In the genomic region with DNA sequence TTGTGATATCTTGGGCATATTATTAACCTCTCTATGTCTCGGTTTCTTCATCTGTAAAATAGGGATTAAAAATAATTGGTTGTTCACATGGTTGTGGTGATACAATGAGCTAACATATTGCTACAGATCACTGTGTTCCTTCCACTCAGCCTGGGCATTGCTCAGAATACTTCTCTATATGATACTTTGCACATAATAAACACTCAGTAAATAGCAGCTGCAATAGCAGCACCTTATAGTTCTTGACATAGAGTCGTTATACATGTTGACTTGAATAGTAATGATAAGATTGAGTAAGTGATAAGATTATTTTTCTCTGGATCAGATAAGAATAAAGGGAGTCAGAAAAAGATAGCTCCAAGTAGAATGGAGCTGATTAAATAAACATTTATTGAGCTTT, we compare ENCODE assay signal across 36 cellular contexts. TPM values are rescaled to one million over a fixed set of nuclear protein-coding genes. Genes with fewer than 3 reads are reported as not detected.
"Had no signal": no experiment of that assay in that cellular context is flagged by ENCODE, and none has a peak within 500 bp of the region (broad histone marks: within the 10 kb centered on the region; RNA-seq: fewer than 3 reads in every experiment).

No MANE protein-coding gene starts in this region.

- H3K27ac Mint-ChIP-seq: activated B cell treated with CpG ODN at 0.5 μM for 24 hours; activated CD4-positive, alpha-beta memory T cell treated with anti-CD3 and anti-CD28 coated beads for 36 hours; activated CD4-positive, alpha-beta T cell treated with anti-CD3 and anti-CD28 coated beads, Interleukin-2, amount 10 ng/mL, durations not matched to agents 7 days and 5 days; activated CD8-positive, alpha-beta T cell treated with anti-CD3 and anti-CD28 coated beads for 36 hours; activated naive CD4-positive, alpha-beta T cell treated with anti-CD3 and anti-CD28 coated beads for 36 hours; activated naive CD4-positive, alpha-beta T cell treated with anti-CD3 and anti-CD28 coated beads, Interleukin-2, amount 50 U/mL, for 72 hours; activated naive CD8-positive, alpha-beta T cell treated with anti-CD3 and anti-CD28 coated beads for 36 hours; activated T-cell treated with anti-CD3 and anti-CD28 coated beads, Interleukin-2, amount 50 U/mL, for 72 hours; activated T-helper 1 cell treated with anti-CD3 and anti-CD28 coated beads, Interleukin-12 subunit alpha, Interleukin-12 subunit beta, Interleukin-2, Interleukin-4 antibody, amounts not matched to agents 30 ng/mL and 10 ng/mL and 1 ng/mL, durations not matched to agents 14 hours and 24 hours and 36 hours; activated T-helper 17 cell treated with anti-CD3 and anti-CD28 coated beads, Interleukin-2, amount 50 U/mL, for 72 hours; T-helper 1 cell treated with Interleukin-12 subunit alpha and Interleukin-12 subunit beta and Interleukin-4 antibody, amounts not matched to agents 30 μg/mL and 1 μg/mL, for 36 hours; T-helper 2 cell treated with Interferon-gamma antibody and Interleukin-4, amounts not matched to agents 5 μg/mL and 100 μg/mL, for 36 hours had no signal

- H3K4me3 Mint-ChIP-seq: activated B cell treated with CpG ODN at 0.5 μM for 24 hours; activated CD4-positive, alpha-beta memory T cell treated with anti-CD3 and anti-CD28 coated beads for 36 hours; activated CD4-positive, alpha-beta T cell treated with anti-CD3 and anti-CD28 coated beads, Interleukin-2, amount 10 ng/mL, durations not matched to agents 7 days and 5 days; activated CD8-positive, alpha-beta T cell treated with anti-CD3 and anti-CD28 coated beads for 36 hours; activated naive CD4-positive, alpha-beta T cell treated with anti-CD3 and anti-CD28 coated beads for 36 hours; activated naive CD8-positive, alpha-beta T cell treated with anti-CD3 and anti-CD28 coated beads for 36 hours; activated T-cell treated with anti-CD3 and anti-CD28 coated beads, Interleukin-2, amount 50 U/mL, for 4 hours; activated T-cell treated with anti-CD3 and anti-CD28 coated beads, Interleukin-2, amount 50 U/mL, for 72 hours; activated T-helper 1 cell treated with anti-CD3 and anti-CD28 coated beads, Interleukin-12 subunit alpha, Interleukin-12 subunit beta, Interleukin-2, Interleukin-4 antibody, amounts not matched to agents 30 ng/mL and 10 ng/mL and 1 ng/mL, durations not matched to agents 14 hours and 24 hours and 36 hours; activated T-helper 17 cell treated with anti-CD3 and anti-CD28 coated beads, Interleukin-2, amount 50 U/mL, for 72 hours; T-helper 1 cell treated with Interleukin-12 subunit alpha and Interleukin-12 subunit beta and Interleukin-4 antibody, amounts not matched to agents 30 μg/mL and 1 μg/mL, for 36 hours; T-helper 2 cell treated with Interferon-gamma antibody and Interleukin-4, amounts not matched to agents 5 μg/mL and 100 μg/mL, for 36 hours had no signal

- DNase-seq: activated B cell treated with CpG ODN at 0.5 μM for 24 hours; activated CD4-positive, alpha-beta memory T cell treated with anti-CD3 and anti-CD28 coated beads for 36 hours; activated CD4-positive, alpha-beta T cell treated with anti-CD3 and anti-CD28 coated beads for 4 hours; activated CD4-positive, alpha-beta T cell treated with anti-CD3 and anti-CD28 coated beads, Interleukin-2, amount 10 ng/mL, durations not matched to agents 7 days and 5 days; activated CD4-positive, CD25-positive, alpha-beta regulatory T cell treated with anti-CD3 and anti-CD28 coated beads, Interleukin-2, amount 50 U/mL, for 72 hours; activated CD8-positive, alpha-beta memory T cell treated with anti-CD3 and anti-CD28 coated beads, Interleukin-2, amount 50 U/mL, for 4 hours; activated CD8-positive, alpha-beta T cell treated with anti-CD3 and anti-CD28 coated beads for 36 hours; activated effector memory CD4-positive, alpha-beta T cell treated with anti-CD3 and anti-CD28 coated beads, Interleukin-2, amount 50 U/mL, for 16 hours; activated gamma-delta T cell treated with Interleukin-2 at 50 U/mL for 16 hours; activated naive CD4-positive, alpha-beta T cell; activated naive CD4-positive, alpha-beta T cell treated with anti-CD3 and anti-CD28 coated beads for 36 hours; activated naive CD4-positive, alpha-beta T cell treated with anti-CD3 and anti-CD28 coated beads, Interleukin-2, amount 50 U/mL, for 16 hours; activated naive CD8-positive, alpha-beta T cell treated with anti-CD3 and anti-CD28 coated beads for 36 hours; activated T-cell treated with anti-CD3 and anti-CD28 coated beads for 4 hours; activated T-cell treated with anti-CD3 and anti-CD28 coated beads, Interleukin-2, amount 50 U/mL, for 1 hour; activated T-cell treated with anti-CD3 and anti-CD28 coated beads, Interleukin-2, amount 50 U/mL, for 4 hours; activated T-cell treated with anti-CD3 and anti-CD28 coated beads, Interleukin-2, amount 50 U/mL, for 72 hours; adrenal gland; amniotic stem cell; aorta; body of pancreas; brain microvascular endothelial cell; central memory CD4-positive, alpha-beta T cell; SW 1271; T-helper 1 cell; T-helper 2 cell; T-helper 9 cell had no signal

- H3K36me3 Mint-ChIP-seq: activated CD4-positive, alpha-beta memory T cell treated with anti-CD3 and anti-CD28 coated beads for 36 hours; activated naive CD4-positive, alpha-beta T cell treated with anti-CD3 and anti-CD28 coated beads, Interleukin-2, amount 50 U/mL, for 72 hours; activated naive CD8-positive, alpha-beta T cell treated with anti-CD3 and anti-CD28 coated beads for 36 hours had no signal

- H3K9me3 Mint-ChIP-seq: activated B cell treated with CpG ODN at 0.5 μM for 24 hours; activated CD4-positive, alpha-beta memory T cell treated with anti-CD3 and anti-CD28 coated beads for 36 hours; activated CD4-positive, alpha-beta T cell treated with anti-CD3 and anti-CD28 coated beads, Interleukin-2, amount 10 ng/mL, durations not matched to agents 7 days and 5 days; activated CD8-positive, alpha-beta T cell treated with anti-CD3 and anti-CD28 coated beads for 36 hours; activated naive CD4-positive, alpha-beta T cell treated with anti-CD3 and anti-CD28 coated beads for 36 hours; activated naive CD4-positive, alpha-beta T cell treated with anti-CD3 and anti-CD28 coated beads, Interleukin-2, amount 50 U/mL, for 72 hours; activated naive CD8-positive, alpha-beta T cell treated with anti-CD3 and anti-CD28 coated beads for 36 hours; activated T-cell treated with anti-CD3 and anti-CD28 coated beads, Interleukin-2, amount 50 U/mL, for 4 hours; activated T-cell treated with anti-CD3 and anti-CD28 coated beads, Interleukin-2, amount 50 U/mL, for 72 hours; activated T-helper 1 cell treated with anti-CD3 and anti-CD28 coated beads, Interleukin-12 subunit alpha, Interleukin-12 subunit beta, Interleukin-2, Interleukin-4 antibody, amounts not matched to agents 30 ng/mL and 10 ng/mL and 1 ng/mL, durations not matched to agents 14 hours and 24 hours and 36 hours; activated T-helper 17 cell treated with anti-CD3 and anti-CD28 coated beads, Interleukin-2, amount 50 U/mL, for 72 hours; T-helper 1 cell treated with Interleukin-12 subunit alpha and Interleukin-12 subunit beta and Interleukin-4 antibody, amounts not matched to agents 30 μg/mL and 1 μg/mL, for 36 hours; T-helper 2 cell treated with Interferon-gamma antibody and Interleukin-4, amounts not matched to agents 5 μg/mL and 100 μg/mL, for 36 hours had no signal

- H3K27me3 Mint-ChIP-seq: activated CD4-positive, alpha-beta memory T cell treated with anti-CD3 and anti-CD28 coated beads for 36 hours; activated naive CD8-positive, alpha-beta T cell treated with anti-CD3 and anti-CD28 coated beads for 36 hours had no signal

- H3K4me1 Mint-ChIP-seq: activated B cell treated with CpG ODN at 0.5 μM for 24 hours; activated CD4-positive, alpha-beta T cell treated with anti-CD3 and anti-CD28 coated beads, Interleukin-2, amount 10 ng/mL, durations not matched to agents 7 days and 5 days; activated naive CD8-positive, alpha-beta T cell treated with anti-CD3 and anti-CD28 coated beads for 36 hours; activated T-helper 17 cell treated with anti-CD3 and anti-CD28 coated beads, Interleukin-2, amount 50 U/mL, for 72 hours had no signal

RNA-seq across cellular contexts. Expression of a gene that starts 42.3 kb away (rescaled TPM):
- total RNA-seq: activated B cell treated with CpG ODN at 0.5 μM for 24 hours; activated CD4-positive, alpha-beta memory T cell treated with anti-CD3 and anti-CD28 coated beads for 36 hours; activated CD4-positive, alpha-beta T cell treated with anti-CD3 and anti-CD28 coated beads, Interleukin-2, amount 10 ng/mL, durations not matched to agents 7 days and 5 days; activated CD8-positive, alpha-beta memory T cell treated with anti-CD3 and anti-CD28 coated beads for 36 hours; activated CD8-positive, alpha-beta T cell treated with anti-CD3 and anti-CD28 coated beads for 36 hours; activated naive CD4-positive, alpha-beta T cell treated with anti-CD3 and anti-CD28 coated beads for 36 hours; activated naive CD4-positive, alpha-beta T cell treated with anti-CD3 and anti-CD28 coated beads, Interleukin-2, amount 50 U/mL, for 72 hours; activated naive CD8-positive, alpha-beta T cell treated with anti-CD3 and anti-CD28 coated beads for 36 hours; activated T-cell treated with anti-CD3 and anti-CD28 coated beads, Interleukin-2, amount 50 U/mL, for 4 hours; activated T-cell treated with anti-CD3 and anti-CD28 coated beads, Interleukin-2, amount 50 U/mL, for 72 hours; activated T-helper 1 cell treated with anti-CD3 and anti-CD28 coated beads, Interleukin-12 subunit alpha, Interleukin-12 subunit beta, Interleukin-2, Interleukin-4 antibody, amounts not matched to agents 30 ng/mL and 10 ng/mL and 1 ng/mL, durations not matched to agents 14 hours and 24 hours and 36 hours; activated T-helper 17 cell treated with anti-CD3 and anti-CD28 coated beads, Interleukin-2, amount 50 U/mL, for 72 hours; adrenal gland; aorta; astrocyte; body of pancreas; breast epithelium; cardiac septum had no signal
